Comparison of ENCODE assay signal across 1 cellular context in the genomic region with DNA sequence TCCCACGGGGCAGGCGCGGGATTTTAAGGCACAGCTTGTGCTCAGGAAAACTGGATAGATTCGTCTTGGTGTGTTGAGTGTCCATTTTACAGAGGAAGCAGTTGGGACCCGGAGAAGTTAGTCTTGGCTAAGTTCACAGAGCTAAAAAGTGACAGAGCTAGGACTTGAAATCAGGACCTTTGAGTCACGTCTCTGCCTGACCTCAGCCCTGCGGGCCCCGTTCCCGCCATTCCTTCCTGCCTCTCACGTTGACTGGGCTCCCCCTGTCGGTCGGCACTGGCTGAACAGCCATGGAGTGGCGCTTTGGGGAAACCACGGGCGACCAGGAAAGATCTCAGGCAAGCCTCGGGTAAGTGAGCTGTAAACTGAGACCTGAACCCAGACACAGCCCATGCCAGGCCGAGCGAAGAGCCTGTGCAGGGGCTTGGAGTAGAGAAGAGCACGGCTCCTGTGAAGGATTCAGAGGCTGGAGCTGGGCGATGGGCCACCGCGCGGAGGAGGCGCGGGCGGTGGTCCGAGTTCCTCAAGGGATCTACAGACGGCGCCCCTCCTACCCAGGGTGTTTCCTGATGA.
TF ChIP-seq lines count a peak whose summit lies in the region.

No MANE protein-coding gene starts in this region.

TF ChIP-seq in HepG2, 621 proteins besides CTCF, POLR2A, EP300 and RAD21 (continued from another document and continues in another):
- peak; percentile 51; the same call in 1 of the 2 replicates for TF ChIP-seq HNF1B (CRISPR knock-in tag; IDR thresholded peaks at IDR 0.05)
- TF ChIP-seq ZNF556 (CRISPR knock-in tag; IDR thresholded peaks at IDR 0.05; ENCODE audit: borderline replicate concordance): no peak; the same call in 1 of the 2 replicates
- TF ChIP-seq ZNF30 (CRISPR knock-in tag; IDR thresholded peaks at IDR 0.05): no peak
- TF ChIP-seq ZNF335 (CRISPR knock-in tag; IDR thresholded peaks at IDR 0.05): no peak
- TF ChIP-seq ZNF460 (CRISPR knock-in tag; IDR thresholded peaks at IDR 0.05; ENCODE audit: borderline replicate concordance): no peak
- no peak for TF ChIP-seq MNT (IDR thresholded peaks at IDR 0.05)
- TF ChIP-seq HDAC1 (CRISPR knock-in tag; IDR thresholded peaks at IDR 0.05): no peak
- TF ChIP-seq U2AF1 (optimal IDR thresholded peaks at IDR 0.05; ENCODE audit: low read depth, low read length): no peak
- TF ChIP-seq ZFP82 (CRISPR knock-in tag; IDR thresholded peaks at IDR 0.05; ENCODE audit: borderline replicate concordance): no peak
- TF ChIP-seq CEBPB (IDR thresholded peaks at IDR 0.05; ENCODE audit: borderline replicate concordance, low read depth, low read length): no peak
- TF ChIP-seq KDM5B (CRISPR knock-in tag; IDR thresholded peaks at IDR 0.05; ENCODE audit: borderline replicate concordance): peak; percentile 32; the same call in 1 of the 2 replicates
- no peak for TF ChIP-seq SOX13 (IDR thresholded peaks at IDR 0.05)
- 0 out of 4 replicates have a peak, but pooled peaks of 1 of the 2 experiments have one; percentile 19 for TF ChIP-seq SOX13 (CRISPR knock-in tag; conservative IDR thresholded peaks at IDR 0.05 in 1 of 2, IDR thresholded peaks at IDR 0.05 in 1 of 2)
- TF ChIP-seq, protein P1, sequence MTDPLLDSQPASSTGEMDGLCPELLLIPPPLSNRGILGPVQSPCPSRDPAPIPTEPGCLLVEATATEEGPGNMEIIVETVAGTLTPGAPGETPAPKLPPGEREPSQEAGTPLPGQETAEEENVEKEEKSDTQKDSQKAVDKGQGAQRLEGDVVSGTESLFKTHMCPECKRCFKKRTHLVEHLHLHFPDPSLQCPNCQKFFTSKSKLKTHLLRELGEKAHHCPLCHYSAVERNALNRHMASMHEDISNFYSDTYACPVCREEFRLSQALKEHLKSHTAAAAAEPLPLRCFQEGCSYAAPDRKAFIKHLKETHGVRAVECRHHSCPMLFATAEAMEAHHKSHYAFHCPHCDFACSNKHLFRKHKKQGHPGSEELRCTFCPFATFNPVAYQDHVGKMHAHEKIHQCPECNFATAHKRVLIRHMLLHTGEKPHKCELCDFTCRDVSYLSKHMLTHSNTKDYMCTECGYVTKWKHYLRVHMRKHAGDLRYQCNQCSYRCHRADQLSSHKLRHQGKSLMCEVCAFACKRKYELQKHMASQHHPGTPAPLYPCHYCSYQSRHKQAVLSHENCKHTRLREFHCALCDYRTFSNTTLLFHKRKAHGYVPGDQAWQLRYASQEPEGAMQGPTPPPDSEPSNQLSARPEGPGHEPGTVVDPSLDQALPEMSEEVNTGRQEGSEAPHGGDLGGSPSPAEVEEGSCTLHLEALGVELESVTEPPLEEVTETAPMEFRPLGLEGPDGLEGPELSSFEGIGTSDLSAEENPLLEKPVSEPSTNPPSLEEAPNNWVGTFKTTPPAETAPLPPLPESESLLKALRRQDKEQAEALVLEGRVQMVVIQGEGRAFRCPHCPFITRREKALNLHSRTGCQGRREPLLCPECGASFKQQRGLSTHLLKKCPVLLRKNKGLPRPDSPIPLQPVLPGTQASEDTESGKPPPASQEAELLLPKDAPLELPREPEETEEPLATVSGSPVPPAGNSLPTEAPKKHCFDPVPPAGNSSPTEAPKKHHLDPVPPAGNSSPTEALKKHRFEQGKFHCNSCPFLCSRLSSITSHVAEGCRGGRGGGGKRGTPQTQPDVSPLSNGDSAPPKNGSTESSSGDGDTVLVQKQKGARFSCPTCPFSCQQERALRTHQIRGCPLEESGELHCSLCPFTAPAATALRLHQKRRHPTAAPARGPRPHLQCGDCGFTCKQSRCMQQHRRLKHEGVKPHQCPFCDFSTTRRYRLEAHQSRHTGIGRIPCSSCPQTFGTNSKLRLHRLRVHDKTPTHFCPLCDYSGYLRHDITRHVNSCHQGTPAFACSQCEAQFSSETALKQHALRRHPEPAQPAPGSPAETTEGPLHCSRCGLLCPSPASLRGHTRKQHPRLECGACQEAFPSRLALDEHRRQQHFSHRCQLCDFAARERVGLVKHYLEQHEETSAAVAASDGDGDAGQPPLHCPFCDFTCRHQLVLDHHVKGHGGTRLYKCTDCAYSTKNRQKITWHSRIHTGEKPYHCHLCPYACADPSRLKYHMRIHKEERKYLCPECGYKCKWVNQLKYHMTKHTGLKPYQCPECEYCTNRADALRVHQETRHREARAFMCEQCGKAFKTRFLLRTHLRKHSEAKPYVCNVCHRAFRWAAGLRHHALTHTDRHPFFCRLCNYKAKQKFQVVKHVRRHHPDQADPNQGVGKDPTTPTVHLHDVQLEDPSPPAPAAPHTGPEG (CRISPR knock-in tag; IDR thresholded peaks at IDR 0.05): no peak
- no peak for TF ChIP-seq TBX3 (IDR thresholded peaks at IDR 0.05; ENCODE audit: borderline replicate concordance)
- TF ChIP-seq, protein P2, sequence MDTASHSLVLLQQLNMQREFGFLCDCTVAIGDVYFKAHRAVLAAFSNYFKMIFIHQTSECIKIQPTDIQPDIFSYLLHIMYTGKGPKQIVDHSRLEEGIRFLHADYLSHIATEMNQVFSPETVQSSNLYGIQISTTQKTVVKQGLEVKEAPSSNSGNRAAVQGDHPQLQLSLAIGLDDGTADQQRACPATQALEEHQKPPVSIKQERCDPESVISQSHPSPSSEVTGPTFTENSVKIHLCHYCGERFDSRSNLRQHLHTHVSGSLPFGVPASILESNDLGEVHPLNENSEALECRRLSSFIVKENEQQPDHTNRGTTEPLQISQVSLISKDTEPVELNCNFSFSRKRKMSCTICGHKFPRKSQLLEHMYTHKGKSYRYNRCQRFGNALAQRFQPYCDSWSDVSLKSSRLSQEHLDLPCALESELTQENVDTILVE (CRISPR knock-in tag; IDR thresholded peaks at IDR 0.05): no peak
- TF ChIP-seq, protein P3, sequence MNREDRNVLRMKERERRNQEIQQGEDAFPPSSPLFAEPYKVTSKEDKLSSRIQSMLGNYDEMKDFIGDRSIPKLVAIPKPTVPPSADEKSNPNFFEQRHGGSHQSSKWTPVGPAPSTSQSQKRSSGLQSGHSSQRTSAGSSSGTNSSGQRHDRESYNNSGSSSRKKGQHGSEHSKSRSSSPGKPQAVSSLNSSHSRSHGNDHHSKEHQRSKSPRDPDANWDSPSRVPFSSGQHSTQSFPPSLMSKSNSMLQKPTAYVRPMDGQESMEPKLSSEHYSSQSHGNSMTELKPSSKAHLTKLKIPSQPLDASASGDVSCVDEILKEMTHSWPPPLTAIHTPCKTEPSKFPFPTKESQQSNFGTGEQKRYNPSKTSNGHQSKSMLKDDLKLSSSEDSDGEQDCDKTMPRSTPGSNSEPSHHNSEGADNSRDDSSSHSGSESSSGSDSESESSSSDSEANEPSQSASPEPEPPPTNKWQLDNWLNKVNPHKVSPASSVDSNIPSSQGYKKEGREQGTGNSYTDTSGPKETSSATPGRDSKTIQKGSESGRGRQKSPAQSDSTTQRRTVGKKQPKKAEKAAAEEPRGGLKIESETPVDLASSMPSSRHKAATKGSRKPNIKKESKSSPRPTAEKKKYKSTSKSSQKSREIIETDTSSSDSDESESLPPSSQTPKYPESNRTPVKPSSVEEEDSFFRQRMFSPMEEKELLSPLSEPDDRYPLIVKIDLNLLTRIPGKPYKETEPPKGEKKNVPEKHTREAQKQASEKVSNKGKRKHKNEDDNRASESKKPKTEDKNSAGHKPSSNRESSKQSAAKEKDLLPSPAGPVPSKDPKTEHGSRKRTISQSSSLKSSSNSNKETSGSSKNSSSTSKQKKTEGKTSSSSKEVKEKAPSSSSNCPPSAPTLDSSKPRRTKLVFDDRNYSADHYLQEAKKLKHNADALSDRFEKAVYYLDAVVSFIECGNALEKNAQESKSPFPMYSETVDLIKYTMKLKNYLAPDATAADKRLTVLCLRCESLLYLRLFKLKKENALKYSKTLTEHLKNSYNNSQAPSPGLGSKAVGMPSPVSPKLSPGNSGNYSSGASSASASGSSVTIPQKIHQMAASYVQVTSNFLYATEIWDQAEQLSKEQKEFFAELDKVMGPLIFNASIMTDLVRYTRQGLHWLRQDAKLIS (CRISPR knock-in tag; IDR thresholded peaks at IDR 0.05): no peak
- TF ChIP-seq, protein P4, sequence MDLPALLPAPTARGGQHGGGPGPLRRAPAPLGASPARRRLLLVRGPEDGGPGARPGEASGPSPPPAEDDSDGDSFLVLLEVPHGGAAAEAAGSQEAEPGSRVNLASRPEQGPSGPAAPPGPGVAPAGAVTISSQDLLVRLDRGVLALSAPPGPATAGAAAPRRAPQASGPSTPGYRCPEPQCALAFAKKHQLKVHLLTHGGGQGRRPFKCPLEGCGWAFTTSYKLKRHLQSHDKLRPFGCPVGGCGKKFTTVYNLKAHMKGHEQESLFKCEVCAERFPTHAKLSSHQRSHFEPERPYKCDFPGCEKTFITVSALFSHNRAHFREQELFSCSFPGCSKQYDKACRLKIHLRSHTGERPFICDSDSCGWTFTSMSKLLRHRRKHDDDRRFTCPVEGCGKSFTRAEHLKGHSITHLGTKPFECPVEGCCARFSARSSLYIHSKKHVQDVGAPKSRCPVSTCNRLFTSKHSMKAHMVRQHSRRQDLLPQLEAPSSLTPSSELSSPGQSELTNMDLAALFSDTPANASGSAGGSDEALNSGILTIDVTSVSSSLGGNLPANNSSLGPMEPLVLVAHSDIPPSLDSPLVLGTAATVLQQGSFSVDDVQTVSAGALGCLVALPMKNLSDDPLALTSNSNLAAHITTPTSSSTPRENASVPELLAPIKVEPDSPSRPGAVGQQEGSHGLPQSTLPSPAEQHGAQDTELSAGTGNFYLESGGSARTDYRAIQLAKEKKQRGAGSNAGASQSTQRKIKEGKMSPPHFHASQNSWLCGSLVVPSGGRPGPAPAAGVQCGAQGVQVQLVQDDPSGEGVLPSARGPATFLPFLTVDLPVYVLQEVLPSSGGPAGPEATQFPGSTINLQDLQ (CRISPR knock-in tag; IDR thresholded peaks at IDR 0.05): no peak
- no peak for TF ChIP-seq RBM22 (optimal IDR thresholded peaks at IDR 0.05; ENCODE audit: low read length)
- no peak for TF ChIP-seq MLX (CRISPR knock-in tag; IDR thresholded peaks at IDR 0.05)
- no peak for TF ChIP-seq HMGA1 (CRISPR knock-in tag; conservative IDR thresholded peaks at IDR 0.05)
- TF ChIP-seq GABPA (IDR thresholded peaks at IDR 0.05; ENCODE audit: low read depth, low read length): no peak
- no peak for TF ChIP-seq GABPA (CRISPR knock-in tag; IDR thresholded peaks at IDR 0.05; ENCODE audit: low read depth)
- no peak for TF ChIP-seq ZBTB7B (CRISPR knock-in tag; IDR thresholded peaks at IDR 0.05)
- TF ChIP-seq RFXAP (CRISPR knock-in tag; IDR thresholded peaks at IDR 0.05; ENCODE audit: borderline replicate concordance): no peak
- peak; percentile 68; the same call in 1 of the 2 replicates for TF ChIP-seq ZNF644 (CRISPR knock-in tag; IDR thresholded peaks at IDR 0.05; ENCODE audit: low read depth)
- TF ChIP-seq MEF2D (CRISPR knock-in tag; IDR thresholded peaks at IDR 0.05): no peak; the same call in 1 of the 2 replicates
- no peak for TF ChIP-seq ZNF619 (CRISPR knock-in tag; IDR thresholded peaks at IDR 0.05)
- no peak; the same call in 1 of the 2 replicates for TF ChIP-seq ATAD3A (CRISPR knock-in tag; IDR thresholded peaks at IDR 0.05)
- TF ChIP-seq ZNF614 (CRISPR knock-in tag; IDR thresholded peaks at IDR 0.05; ENCODE audit: borderline replicate concordance): no peak
- peak; percentile 83 for TF ChIP-seq ZBTB33 (CRISPR knock-in tag; IDR thresholded peaks at IDR 0.05)
- TF ChIP-seq CAMTA2 (CRISPR knock-in tag; IDR thresholded peaks at IDR 0.05; ENCODE audit: borderline replicate concordance): no peak
- TF ChIP-seq, protein P5, sequence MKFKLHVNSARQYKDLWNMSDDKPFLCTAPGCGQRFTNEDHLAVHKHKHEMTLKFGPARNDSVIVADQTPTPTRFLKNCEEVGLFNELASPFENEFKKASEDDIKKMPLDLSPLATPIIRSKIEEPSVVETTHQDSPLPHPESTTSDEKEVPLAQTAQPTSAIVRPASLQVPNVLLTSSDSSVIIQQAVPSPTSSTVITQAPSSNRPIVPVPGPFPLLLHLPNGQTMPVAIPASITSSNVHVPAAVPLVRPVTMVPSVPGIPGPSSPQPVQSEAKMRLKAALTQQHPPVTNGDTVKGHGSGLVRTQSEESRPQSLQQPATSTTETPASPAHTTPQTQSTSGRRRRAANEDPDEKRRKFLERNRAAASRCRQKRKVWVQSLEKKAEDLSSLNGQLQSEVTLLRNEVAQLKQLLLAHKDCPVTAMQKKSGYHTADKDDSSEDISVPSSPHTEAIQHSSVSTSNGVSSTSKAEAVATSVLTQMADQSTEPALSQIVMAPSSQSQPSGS (CRISPR knock-in tag; IDR thresholded peaks at IDR 0.05): no peak
